ENCODE assay signal across 9 cellular contexts in the genomic region with DNA sequence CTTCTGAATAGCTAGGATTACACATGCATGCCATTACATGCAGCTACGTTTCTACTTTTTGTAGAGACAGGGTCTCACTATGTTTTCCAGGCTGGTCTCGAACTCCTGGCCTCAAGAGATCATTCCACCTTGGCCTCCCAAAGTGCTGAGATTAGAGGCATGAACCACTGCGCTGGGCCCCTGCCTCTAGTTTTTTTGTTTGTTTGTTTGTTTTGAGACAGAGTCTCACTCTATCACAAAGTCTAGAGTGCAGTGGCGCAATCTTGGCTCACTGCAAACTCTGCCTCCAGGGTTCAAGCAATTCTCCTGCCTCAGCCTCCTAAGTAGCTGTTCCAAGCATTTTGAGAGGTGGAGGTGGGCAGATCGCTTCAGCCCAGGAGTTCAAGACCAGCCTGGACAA. TPM values are rescaled to one million over a fixed set of nuclear protein-coding genes. Genes with fewer than 3 reads are reported as not detected.
DNase-seq lines count a peak whose midpoint lies in the region; ATAC-seq, FAIRE-seq and TF ChIP-seq lines count a peak whose summit lies in the region.
"Not testable (repeated sequence)": the region's sequence is repeated elsewhere in the genome, so short reads cannot be mapped to it uniquely, and the experiment has no call there.
"Had no signal": no experiment of that assay in that cellular context is flagged by ENCODE, and none has a peak within 500 bp of the region (broad histone marks: within the 10 kb centered on the region; RNA-seq: fewer than 3 reads in every experiment).

No MANE protein-coding gene starts in this region.

- not testable (repeated sequence) for H3K4me3 Mint-ChIP-seq in GM23338

- H3F3A ChIP-seq in GM23338 (replicated peaks; ENCODE audit: low read depth): not testable (repeated sequence)

- H3K27ac ChIP-seq in GM23338 (ENCODE audit: low read depth); K562 (ENCODE audit: extremely low read depth, low read depth, low read length); right lobe of liver: not testable (repeated sequence)

- not testable (repeated sequence) for H3K4me3 ChIP-seq in GM23338, K562, right lobe of liver

- in situ Hi-C loops in K562 (cut with MboI): loop anchor here (10.0 kb wide), 1 partner anchor 283 kb away; no protein-coding TSS in a partner anchor

- H4K20me1 ChIP-seq in GM23338 (replicated peaks; ENCODE audit: insufficient read depth); K562 (replicated peaks; ENCODE audit: control insufficient read depth, insufficient read depth, low read length): not testable (repeated sequence)

- H3K9me2 ChIP-seq in GM23338 (ENCODE audit: insufficient read depth): not testable (repeated sequence)

- TF ChIP-seq POLR2A in K562 (conservative IDR thresholded peaks at IDR 0.05); right lobe of liver (IDR thresholded peaks at IDR 0.05): not testable (repeated sequence)

- not testable (repeated sequence) for H3K36me3 ChIP-seq in GM23338 (ENCODE audit: insufficient read depth); K562 (ENCODE audit: control insufficient read depth, insufficient read depth, low read length); right lobe of liver

- H3K9me3 Mint-ChIP-seq in GM23338: not testable (repeated sequence)

- not testable (repeated sequence) for H3K4me1 ChIP-seq in GM23338 (ENCODE audit: insufficient read depth); K562 (replicated peaks in 1 of 2; ENCODE audit: control insufficient read depth in 2 of 2, insufficient read depth in 2 of 2, low read length in 2 of 2); right lobe of liver

- POLR2A ChIA-PET in K562 (lab: Yijun Ruan, JAX): interaction anchor here (0.6 kb wide), 1 partner anchor 453 kb away, joined by 3 read pairs; no protein-coding TSS in a partner anchor

- not testable (repeated sequence) for BruUV-seq in K562 (replicated peaks; lab: Mats Ljungman, UMichigan)

- H3K79me2 ChIP-seq in GM23338 (replicated peaks; ENCODE audit: insufficient read depth); K562 (ENCODE audit: control insufficient read depth, insufficient read depth, low read length): not testable (repeated sequence)

- not testable (repeated sequence) for H3K9me1 ChIP-seq in K562 (ENCODE audit: control insufficient read depth, insufficient read depth, low read length)

- not testable (repeated sequence) for H3K36me3 Mint-ChIP-seq in GM23338 (ENCODE audit: low read depth)

- not testable (repeated sequence) for H3K4me1 Mint-ChIP-seq in GM23338

- not testable (repeated sequence) for FAIRE-seq in K562 (lab: Jason Lieb, UNC)

- TF ChIP-seq RAD21 in K562 (CRISPR knock-in tag; conservative IDR thresholded peaks at IDR 0.05 in 1 of 2, IDR thresholded peaks at IDR 0.05 in 1 of 2): not testable (repeated sequence)

- H3K4me2 ChIP-seq in GM23338; K562 (ENCODE audit: insufficient read depth, low read length): not testable (repeated sequence)

- intact Hi-C loops in K562 (cut with micrococcal nuclease): loop anchor here (10.0 kb wide), 1 partner anchor 223 kb away; the partner anchor contains the start of gene MARF1
- intact Hi-C loops in right lobe of liver (cut with DNase I): not testable (repeated sequence)

- not testable (repeated sequence) for H3K27me3 Mint-ChIP-seq in GM23338 (ENCODE audit: insufficient read depth, low read depth, poor library complexity)

- H3K27ac Mint-ChIP-seq in GM23338: peak overlapping the region; percentile 39; the same call in 1 of the 2 replicates

- not testable (repeated sequence) for H3K9me3 ChIP-seq in K562 (replicated peaks; ENCODE audit: control insufficient read depth, insufficient read depth, low read depth, low read length); right lobe of liver

- ATAC-seq in GM23338, K562: not testable (repeated sequence)
- ATAC-seq in left lobe of liver (peak; percentile 67), right lobe of liver (peak in 3 of 4 donors; percentile 22 to 76 (median 58))

- DNase-seq in GM23338 (ENCODE audit: low spot score); K562 (ENCODE audit: extremely low read depth in 1 of 4, low spot score in 3 of 4); left lobe of liver (ENCODE audit: low spot score); right lobe of liver: not testable (repeated sequence)

- H2AFZ ChIP-seq in GM23338; K562 (ENCODE audit: low read depth, low read length): not testable (repeated sequence)

- not testable (repeated sequence) for TF ChIP-seq CTCF in GM23338 (conservative IDR thresholded peaks at IDR 0.05; ENCODE audit: low read depth in 2 of 2); K562 (IDR thresholded peaks at IDR 0.05 in 2 of 3, conservative IDR thresholded peaks at IDR 0.05 in 1 of 3; ENCODE audit: insufficient read depth in 2 of 3, low read depth in 1 of 3, low read length in 3 of 3); right lobe of liver (IDR thresholded peaks at IDR 0.05)

- not testable (repeated sequence) for H3K9ac ChIP-seq in K562 (ENCODE audit: insufficient read depth in 1 of 2, low read depth in 2 of 2, low read length in 2 of 2)

- CTCF ChIA-PET in K562 (lab: Yijun Ruan, JAX; ENCODE audit: low intra/inter-chr PET ratio): not testable (repeated sequence)

- H3K27me3 ChIP-seq in GM23338 (ENCODE audit: insufficient read depth); right lobe of liver: not testable (repeated sequence)
- peaks cover 20 to 41% of the 10 kb centered on the region in 2 experiments; a peak in 4 of 5 replicates for H3K27me3 ChIP-seq in K562 (ENCODE audit: control insufficient read depth in 2 of 2, insufficient read depth in 2 of 2, low read length in 2 of 2)

- WGBS in K562 (ENCODE audit: insufficient coverage, low coverage, missing lambda C conversion rate): 13% methylated on average over 5 of the region's 5 CpGs
- WGBS in right lobe of liver (ENCODE audit: insufficient coverage, low coverage, low lambda C conversion rate, missing lambda C conversion rate): 42% methylated on average over 4 of the region's 5 CpGs

- TF ChIP-seq EP300 in K562 (IDR thresholded peaks at IDR 0.05; ENCODE audit: low read length): not testable (repeated sequence)

RNA-seq across cellular contexts. Expression of gene BMERB1, which starts 12.7 kb away (rescaled TPM):
- 16.5 and 17.3 TPM in 2 replicates for total RNA-seq in GM23338 (2014; rRNA removed; shearing (Covaris generic))
- polyA plus RNA-seq in GM23338 (2016; fragmentation: Nextera tagmentation; extraction: Ambion mirVana) (21.8 and 28.1 TPM in 2 replicates), K562 (2011; rRNA removed) (0.91 and 1.2 TPM in 2 replicates), K562 (2014; fragmentation: Illumina TruSeq; extraction: Trizol) (1.4 and 1.7 TPM in 2 replicates), K562 (2014; fragmentation: Nextera tagmentation; extraction: Ambion mirVana) (under 1 TPM; 0.29 to 0.31 TPM), K562 (2014; rRNA removed) (1.3 and 1.8 TPM in 2 replicates)
- 1.2 and 1.3 TPM in 2 replicates for total RNA-seq in K562 (2011; cell fraction: chromatin; rRNA removed; ENCODE audit: low replicate concordance)
- total RNA-seq in K562 (2011; cell fraction: nucleolus; rRNA removed): 0.17 and 0.53 TPM in 2 replicates
- 0.37 TPM in 1 of 2 replicates, not detected in the other for total RNA-seq in K562 (2011; cell fraction: nucleoplasm; rRNA removed)
- total RNA-seq in K562 (2014; rRNA removed) (1.1 and 2.9 TPM in 2 replicates), K562 (2014; rRNA removed; fragmentation: Illumina TruSeq; extraction: Trizol) (0.47 and 1.3 TPM in 2 replicates), K562 (2015; rRNA removed; fragmentation: Illumina TruSeq; extraction: Trizol) (0.75 and 0.94 TPM in 2 replicates), K562 (2021) (0.98 and 1.5 TPM in 2 replicates), left lobe of liver (12.2 TPM), right lobe of liver (10 to 100 TPM in 4 of 6 experiments, 1 to 10 TPM in 2; 7.0 to 24.0 (median 10.5) TPM)
- polyA plus RNA-seq in K562 (2011; cell fraction: cytosol; rRNA removed): 1.4 and 1.6 TPM in 2 replicates
- 0.55 and 0.64 TPM in 2 replicates for polyA plus RNA-seq in K562 (2011; cell fraction: nucleus; rRNA removed)
- polyA plus RNA-seq in K562 (2012): 1.6 and 1.8 TPM in 2 replicates
- 0.25 and 0.51 TPM in 2 replicates for polyA minus RNA-seq in K562 (2011; rRNA and poly(A)+ RNA removed)
- polyA minus RNA-seq in K562 (2011; cell fraction: cytosol; rRNA and poly(A)+ RNA removed): 1.5 TPM in 1 of 2 replicates, not detected in the other
- polyA minus RNA-seq in K562 (2011; cell fraction: nucleus; rRNA and poly(A)+ RNA removed): 0.67 TPM in 1 of 2 replicates, not detected in the other
- total RNA-seq: Caco-2 had no signal

RNA-seq across cellular contexts. Expression of gene MPV17L, which starts 26.1 kb away (rescaled TPM):
- 8.0 and 11.7 TPM in 2 replicates for total RNA-seq in GM23338 (2014; rRNA removed; shearing (Covaris generic))
- polyA plus RNA-seq in GM23338 (2016; fragmentation: Nextera tagmentation; extraction: Ambion mirVana): 3.0 and 3.2 TPM in 2 replicates
- total RNA-seq in K562 (2011; cell fraction: chromatin; rRNA removed; ENCODE audit: low replicate concordance): not detected in 2 replicates
- not detected in 2 replicates for total RNA-seq in K562 (2011; cell fraction: nucleolus; rRNA removed)
- total RNA-seq in K562 (2011; cell fraction: nucleoplasm; rRNA removed): not detected in 2 replicates
- not detected in 2 replicates for total RNA-seq in K562 (2014; rRNA removed)
- total RNA-seq in K562 (2014; rRNA removed; fragmentation: Illumina TruSeq; extraction: Trizol): not detected in 2 replicates
- total RNA-seq in K562 (2015; rRNA removed; fragmentation: Illumina TruSeq; extraction: Trizol): not detected in 2 replicates
- total RNA-seq in K562 (2021): 0.11 TPM in 1 of 2 replicates, not detected in the other
- polyA plus RNA-seq in K562 (2011; rRNA removed): not detected in 2 replicates
- polyA plus RNA-seq in K562 (2011; cell fraction: cytosol; rRNA removed): not detected in 2 replicates
- polyA plus RNA-seq in K562 (2011; cell fraction: nucleus; rRNA removed): not detected in 2 replicates
- 0.01 TPM in 1 of 2 replicates, not detected in the other for polyA plus RNA-seq in K562 (2012)
- polyA plus RNA-seq in K562 (2014; fragmentation: Illumina TruSeq; extraction: Trizol): not detected in 2 replicates
- polyA plus RNA-seq in K562 (2014; fragmentation: Nextera tagmentation; extraction: Ambion mirVana): not detected
- polyA plus RNA-seq in K562 (2014; rRNA removed): not detected in 2 replicates
- polyA minus RNA-seq in K562 (2011; rRNA and poly(A)+ RNA removed): not detected in 2 replicates
- polyA minus RNA-seq in K562 (2011; cell fraction: cytosol; rRNA and poly(A)+ RNA removed): 0.18 TPM in 1 of 2 replicates, not detected in the other
- polyA minus RNA-seq in K562 (2011; cell fraction: nucleus; rRNA and poly(A)+ RNA removed): not detected in 2 replicates
- 14.6 TPM for total RNA-seq in left lobe of liver
- total RNA-seq in right lobe of liver: 10 to 100 TPM in 5 of 6 experiments, 1 to 10 TPM in 1; 9.3 to 18.8 (median 16.0) TPM
- total RNA-seq: CD4-positive, alpha-beta T cell; CD8-positive, alpha-beta T cell had no signal

RNA-seq across cellular contexts. Expression of gene NPIPA5, which starts 43.6 kb away (rescaled TPM):
- total RNA-seq in GM23338 (2014; rRNA removed; shearing (Covaris generic)): 0.56 TPM in 1 of 2 replicates, not detected in the other
- polyA plus RNA-seq in GM23338 (2016; fragmentation: Nextera tagmentation; extraction: Ambion mirVana) (1.8 and 2.7 TPM in 2 replicates), K562 (2011; rRNA removed) (8.6 and 10.1 TPM in 2 replicates), K562 (2014; fragmentation: Illumina TruSeq; extraction: Trizol) (10.7 and 17.0 TPM in 2 replicates), K562 (2014; fragmentation: Nextera tagmentation; extraction: Ambion mirVana) (1 to 10 TPM; 3.5 to 4.1 TPM), K562 (2014; rRNA removed) (5.5 and 5.6 TPM in 2 replicates)
- 31.1 and 34.9 TPM in 2 replicates for total RNA-seq in K562 (2011; cell fraction: chromatin; rRNA removed; ENCODE audit: low replicate concordance)
- total RNA-seq in K562 (2011; cell fraction: nucleolus; rRNA removed): 12.1 and 14.3 TPM in 2 replicates
- total RNA-seq in K562 (2011; cell fraction: nucleoplasm; rRNA removed): 15.1 and 15.8 TPM in 2 replicates
- total RNA-seq in K562 (2014; rRNA removed) (2.2 and 2.4 TPM in 2 replicates), K562 (2014; rRNA removed; fragmentation: Illumina TruSeq; extraction: Trizol) (4.7 and 6.2 TPM in 2 replicates), K562 (2015; rRNA removed; fragmentation: Illumina TruSeq; extraction: Trizol) (6.6 and 7.7 TPM in 2 replicates), K562 (2021) (4.4 and 5.2 TPM in 2 replicates), left lobe of liver (0.50 TPM), right lobe of liver (1 to 10 TPM in 5 of 6 experiments, not detected in 1; 1.9 to 5.5 (median 3.5) TPM)
- 8.0 and 10.8 TPM in 2 replicates for polyA plus RNA-seq in K562 (2011; cell fraction: cytosol; rRNA removed)
- polyA plus RNA-seq in K562 (2011; cell fraction: nucleus; rRNA removed): 56.7 and 60.3 TPM in 2 replicates
- 12.5 and 25.4 TPM in 2 replicates for polyA plus RNA-seq in K562 (2012)
- polyA minus RNA-seq in K562 (2011; rRNA and poly(A)+ RNA removed): 1.9 and 2.5 TPM in 2 replicates
- not detected in 2 replicates for polyA minus RNA-seq in K562 (2011; cell fraction: cytosol; rRNA and poly(A)+ RNA removed)
- polyA minus RNA-seq in K562 (2011; cell fraction: nucleus; rRNA and poly(A)+ RNA removed): 1.1 and 3.3 TPM in 2 replicates
- total RNA-seq: A172, B cell had no signal
